23 cellular contexts compared by ENCODE assay signal in genomic region chr13:48761256-48761655, GRCh38.
"Had no signal": no experiment of that assay in that cellular context is flagged by ENCODE, and none has a peak within 500 bp of the region (broad histone marks: within the 10 kb centered on the region; RNA-seq: fewer than 3 reads in every experiment).

No MANE protein-coding gene starts in this region.

- H3K4me3 ChIP-seq: K562, SJSA1 had no signal

- H3K4me3 Mint-ChIP-seq: IgD-negative memory B cell, T-cell had no signal

- H3K27ac Mint-ChIP-seq: IgD-negative memory B cell, T-cell had no signal

- DNase-seq: Kasumi-1, MV-4-11, NCI-H1048, NCI-H1105, NCI-H1417, NCI-H1436 treated with DMSO at 0.1 percent for 48 hours, NCI-H1694, NCI-H187 treated with DMSO at 0.1 percent for 48 hours, NCI-H2029 treated with DMSO at 0.1 percent for 48 hours, NCI-H2171 treated with DMSO at 0.1 percent for 48 hours, NCI-H345, NCI-H446 treated with DMSO at 0.1 percent for 48 hours, NCI-H510A treated with DMSO at 0.1 percent for 48 hours, NCI-H69, NCI-H774, PC-3, SHP77 treated with DMSO at 0.1 percent for 48 hours, SK-N-SH, SW 1271, T-cell had no signal

- H3K4me1 Mint-ChIP-seq: T-cell had no signal
